In genomic region chr10:30346615-30347014, GRCh38 we compare ENCODE assay signal across 12 cellular contexts. TPM values are rescaled to one million over a fixed set of nuclear protein-coding genes. Genes with fewer than 3 reads are reported as not detected.
DNase-seq lines count a peak whose midpoint lies in the region; ATAC-seq and TF ChIP-seq lines count a peak whose summit lies in the region.
"Had no signal": no experiment of that assay in that cellular context is flagged by ENCODE, and none has a peak within 500 bp of the region (broad histone marks: within the 10 kb centered on the region; RNA-seq: fewer than 3 reads in every experiment).

No MANE protein-coding gene starts in this region.

- H3K27me3 Mint-ChIP-seq in T-helper 1 cell treated with Interleukin-12 subunit alpha and Interleukin-12 subunit beta and Interleukin-4 antibody, amounts not matched to agents 30 μg/mL and 1 μg/mL, for 36 hours (ENCODE audit: low read depth) = no peaks in the 10 kb centered on the region
- no peaks in the 10 kb centered on the region for H3K27me3 Mint-ChIP-seq in activated naive CD8-positive, alpha-beta T cell
- no peaks in the 10 kb centered on the region for H3K27me3 Mint-ChIP-seq in chondrocyte (ENCODE audit: low read depth)
- no peaks in the 10 kb centered on the region for H3K27me3 Mint-ChIP-seq in T-helper 17 cell

- WGBS in HUES64 = 92% methylated on average over 3 of the region's 4 CpGs

- H3K36me3 ChIP-seq in HUES64 (ENCODE audit: insufficient read depth, low read length) = peaks cover 7% of the 10 kb centered on the region; the same call in 1 of the 2 replicates
- H3K36me3 ChIP-seq in neural cell (ENCODE audit: insufficient read depth, low read length) = no peaks in the 10 kb centered on the region
- H3K36me3 ChIP-seq: ascending aorta had no signal

- H3K27ac Mint-ChIP-seq in T-helper 1 cell treated with Interleukin-12 subunit alpha and Interleukin-12 subunit beta and Interleukin-4 antibody, amounts not matched to agents 30 μg/mL and 1 μg/mL, for 36 hours = no peak overlapping the region
- H3K27ac Mint-ChIP-seq in activated naive CD8-positive, alpha-beta T cell = no peak overlapping the region
- H3K27ac Mint-ChIP-seq in chondrocyte (ENCODE audit: unreplicated experiment) (no peak overlapping the region), T-helper 17 cell (no peak overlapping the region)

- H2AFZ ChIP-seq in neural cell (ENCODE audit: low read depth, low read length) = no peak overlapping the region

- H3K9me3 ChIP-seq in HUES64 (ENCODE audit: insufficient read depth, low read depth, low read length) (no peaks in the 10 kb centered on the region), neural cell (ENCODE audit: low read length) (no peaks in the 10 kb centered on the region), T-helper 17 cell (ENCODE audit: control insufficient read depth, low read length, poor library complexity, severe bottlenecking) (no peaks in the 10 kb centered on the region)
- H3K9me3 ChIP-seq: ascending aorta had no signal

- H3K4me3 ChIP-seq in HUES64 (ENCODE audit: low read length) (peak overlapping the region; percentile 93; the same call in 1 of the 2 replicates), neural cell (ENCODE audit: low read length) (peak overlapping the region; percentile 90)
- H3K4me3 ChIP-seq: ascending aorta had no signal

- H3K4me2 ChIP-seq in neural cell (ENCODE audit: low read length) = no peak overlapping the region

- H3K4me1 ChIP-seq in HUES64 (ENCODE audit: insufficient read depth, low read length) = peaks cover 9% of the 10 kb centered on the region

- no peaks in the 10 kb centered on the region for H3K9me2 ChIP-seq in neural cell (ENCODE audit: insufficient read depth, low read length)

- peaks cover 7% of the 10 kb centered on the region for H3K36me3 Mint-ChIP-seq in T-helper 1 cell treated with Interleukin-12 subunit alpha and Interleukin-12 subunit beta and Interleukin-4 antibody, amounts not matched to agents 30 μg/mL and 1 μg/mL, for 36 hours (ENCODE audit: low read depth)
- peaks cover 2% of the 10 kb centered on the region for H3K36me3 Mint-ChIP-seq in activated naive CD8-positive, alpha-beta T cell
- H3K36me3 Mint-ChIP-seq in chondrocyte (ENCODE audit: low read depth) = no peaks in the 10 kb centered on the region
- H3K36me3 Mint-ChIP-seq in T-helper 17 cell (ENCODE audit: low read depth) = no peaks in the 10 kb centered on the region

- DNase-seq in T-helper 1 cell (no peak), chondrocyte (ENCODE audit: low spot score) (no peak), NCI-H1436 treated with DMSO at 0.1 percent for 48 hours (lab: John Stamatoyannopoulos, UW) (no peak), T-helper 17 cell (no peak)
- DNase-seq: 8988T; effector CD8-positive, alpha-beta T cell; MV-4-11 had no signal

- H3K27ac ChIP-seq in HUES64 (ENCODE audit: low read depth, low read length) (no peak overlapping the region), neural cell (ENCODE audit: low read length) (no peak overlapping the region)
- H3K27ac ChIP-seq: ascending aorta had no signal

- no peak for ATAC-seq in T-helper 17 cell

- H3K9ac ChIP-seq in HUES64 (ENCODE audit: low read depth, low read length) (no peak overlapping the region), neural cell (ENCODE audit: low read length) (no peak overlapping the region)

- TF ChIP-seq RAD21 in neural cell (conservative IDR thresholded peaks at IDR 0.05) = no peak

- H3K27me3 ChIP-seq in HUES64 (ENCODE audit: insufficient read depth, low read length) = no peaks in the 10 kb centered on the region
- H3K27me3 ChIP-seq in neural cell (ENCODE audit: insufficient read depth, low read depth, low read length) = no peaks in the 10 kb centered on the region
- H3K27me3 ChIP-seq: ascending aorta had no signal

- no peak for TF ChIP-seq CTCF in neural cell (IDR thresholded peaks at IDR 0.05; ENCODE audit: poor library complexity, severe bottlenecking)
- TF ChIP-seq CTCF in chondrocyte (IDR thresholded peaks at IDR 0.05) = no peak

- TF ChIP-seq EP300 in neural cell (conservative IDR thresholded peaks at IDR 0.05; ENCODE audit: poor library complexity, severe bottlenecking) = no peak

- H4K20me1 ChIP-seq in neural cell (ENCODE audit: insufficient read depth) = no peaks in the 10 kb centered on the region

- peak overlapping the region; percentile 49 for H3K4me3 Mint-ChIP-seq in T-helper 1 cell treated with Interleukin-12 subunit alpha and Interleukin-12 subunit beta and Interleukin-4 antibody, amounts not matched to agents 30 μg/mL and 1 μg/mL, for 36 hours
- peak overlapping the region; percentile 100 for H3K4me3 Mint-ChIP-seq in activated naive CD8-positive, alpha-beta T cell
- H3K4me3 Mint-ChIP-seq in chondrocyte (ENCODE audit: unreplicated experiment) (no peak overlapping the region), T-helper 17 cell (no peak overlapping the region)

- H3F3A ChIP-seq in neural cell (ENCODE audit: insufficient read depth, low read length, poor library complexity, severe bottlenecking) = no peaks in the 10 kb centered on the region

- no peaks in the 10 kb centered on the region for H3K9me3 Mint-ChIP-seq in T-helper 1 cell treated with Interleukin-12 subunit alpha and Interleukin-12 subunit beta and Interleukin-4 antibody, amounts not matched to agents 30 μg/mL and 1 μg/mL, for 36 hours
- no peaks in the 10 kb centered on the region for H3K9me3 Mint-ChIP-seq in activated naive CD8-positive, alpha-beta T cell (ENCODE audit: low read depth)
- H3K9me3 Mint-ChIP-seq in chondrocyte (ENCODE audit: low read depth) = no peaks in the 10 kb centered on the region

- peaks cover 29% of the 10 kb centered on the region for H3K4me1 Mint-ChIP-seq in T-helper 1 cell treated with Interleukin-12 subunit alpha and Interleukin-12 subunit beta and Interleukin-4 antibody, amounts not matched to agents 30 μg/mL and 1 μg/mL, for 36 hours (ENCODE audit: low read depth)
- peaks cover 53% of the 10 kb centered on the region for H3K4me1 Mint-ChIP-seq in activated naive CD8-positive, alpha-beta T cell (ENCODE audit: low read depth)
- H3K4me1 Mint-ChIP-seq in chondrocyte (ENCODE audit: low read depth) (peaks cover 28% of the 10 kb centered on the region), T-helper 17 cell (peaks cover 52% of the 10 kb centered on the region)

- H3K79me2 ChIP-seq in neural cell (replicated peaks; ENCODE audit: insufficient read depth, low read length) = peaks cover 68% of the 10 kb centered on the region

TF ChIP-seq in neural cell, 6 proteins besides CTCF, POLR2A, EP300 and RAD21:
- TF ChIP-seq, protein P1, sequence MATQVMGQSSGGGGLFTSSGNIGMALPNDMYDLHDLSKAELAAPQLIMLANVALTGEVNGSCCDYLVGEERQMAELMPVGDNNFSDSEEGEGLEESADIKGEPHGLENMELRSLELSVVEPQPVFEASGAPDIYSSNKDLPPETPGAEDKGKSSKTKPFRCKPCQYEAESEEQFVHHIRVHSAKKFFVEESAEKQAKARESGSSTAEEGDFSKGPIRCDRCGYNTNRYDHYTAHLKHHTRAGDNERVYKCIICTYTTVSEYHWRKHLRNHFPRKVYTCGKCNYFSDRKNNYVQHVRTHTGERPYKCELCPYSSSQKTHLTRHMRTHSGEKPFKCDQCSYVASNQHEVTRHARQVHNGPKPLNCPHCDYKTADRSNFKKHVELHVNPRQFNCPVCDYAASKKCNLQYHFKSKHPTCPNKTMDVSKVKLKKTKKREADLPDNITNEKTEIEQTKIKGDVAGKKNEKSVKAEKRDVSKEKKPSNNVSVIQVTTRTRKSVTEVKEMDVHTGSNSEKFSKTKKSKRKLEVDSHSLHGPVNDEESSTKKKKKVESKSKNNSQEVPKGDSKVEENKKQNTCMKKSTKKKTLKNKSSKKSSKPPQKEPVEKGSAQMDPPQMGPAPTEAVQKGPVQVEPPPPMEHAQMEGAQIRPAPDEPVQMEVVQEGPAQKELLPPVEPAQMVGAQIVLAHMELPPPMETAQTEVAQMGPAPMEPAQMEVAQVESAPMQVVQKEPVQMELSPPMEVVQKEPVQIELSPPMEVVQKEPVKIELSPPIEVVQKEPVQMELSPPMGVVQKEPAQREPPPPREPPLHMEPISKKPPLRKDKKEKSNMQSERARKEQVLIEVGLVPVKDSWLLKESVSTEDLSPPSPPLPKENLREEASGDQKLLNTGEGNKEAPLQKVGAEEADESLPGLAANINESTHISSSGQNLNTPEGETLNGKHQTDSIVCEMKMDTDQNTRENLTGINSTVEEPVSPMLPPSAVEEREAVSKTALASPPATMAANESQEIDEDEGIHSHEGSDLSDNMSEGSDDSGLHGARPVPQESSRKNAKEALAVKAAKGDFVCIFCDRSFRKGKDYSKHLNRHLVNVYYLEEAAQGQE (IDR thresholded peaks at IDR 0.05; ENCODE audit: borderline replicate concordance) = no peak
- TF ChIP-seq MXI1 (conservative IDR thresholded peaks at IDR 0.05; ENCODE audit: poor library complexity, severe bottlenecking) = no peak

RNA-seq across cellular contexts. Expression of gene MTPAP, which starts 2.5 kb away (rescaled TPM):
- polyA plus RNA-seq in HUES64 (2013, experiment 1 of 2) = 21.0 TPM
- 20.4 TPM for polyA plus RNA-seq in HUES64 (2013, experiment 2 of 2)
- polyA plus RNA-seq in neural cell = 11.7 and 15.1 TPM in 2 replicates
- polyA minus RNA-seq in neural cell = 45.0 and 69.5 TPM in 2 replicates
- total RNA-seq in chondrocyte (18.0 to 24.2 TPM (median 18.3 TPM) in 3 replicates), T-helper 17 cell (10 to 100 TPM; 26.3 to 35.8 TPM)

Comparison
In these comparisons a context has a peak if more than half of its experiments do, and no peak if none do; other contexts are left out.
1. H3K4me3 Mint-ChIP-seq: peak in T-helper 1 cell treated with Interleukin-12 subunit alpha and Interleukin-12 subunit beta and Interleukin-4 antibody, amounts not matched to agents 30 μg/mL and 1 μg/mL, for 36 hours (single experiment) and activated naive CD8-positive, alpha-beta T cell (single experiment); none in chondrocyte (single experiment) and T-helper 17 cell (single experiment).